8 cellular contexts compared by ENCODE assay signal in genomic region chr17:6639014-6639650, GRCh38. TPM values are rescaled to one million over a fixed set of nuclear protein-coding genes. Genes with fewer than 3 reads are reported as not detected.
DNase-seq lines count a peak whose midpoint lies in the region; ATAC-seq, FAIRE-seq and TF ChIP-seq lines count a peak whose summit lies in the region.

No MANE protein-coding gene starts in this region.

- H3K4me1 ChIP-seq in K562 (replicated peaks in 1 of 2; ENCODE audit: control insufficient read depth in 2 of 2, insufficient read depth in 2 of 2, low read length in 2 of 2) (peaks cover 8 to 43% of the 10 kb centered on the region in 2 experiments; a peak in 4 of 5 replicates), right lobe of liver (peaks cover 0 to 29% (median 9%) of the 10 kb centered on the region in 4 donors), thymus (ENCODE audit: control insufficient read depth, insufficient read depth, low read length) (peaks cover 20% of the 10 kb centered on the region)

- H3K4me3 ChIP-seq in K562, result peak overlapping the region; percentile 68
- H3K4me3 ChIP-seq in right lobe of liver, result peak overlapping the region; percentile 85 to 98 (median 93)
- H3K4me3 ChIP-seq in thymus (ENCODE audit: low read length), result peak overlapping the region; percentile 75

- CTCF ChIA-PET in activated CD8-positive, alpha-beta memory T cell treated with anti-CD3 and anti-CD28 coated beads, Interleukin-2, amount 10 ng/mL, durations not matched to agents 7 days and 5 days (lab: Charles Lee), result interaction anchor here (1.0 to 3.7 kb wide), 5 partner anchors 11 to 365 kb away, joined by 3 to 20 read pairs (median 7); partner anchors contain the start of genes C17orf100 and MED31
- CTCF ChIA-PET in K562 (lab: Yijun Ruan, JAX; ENCODE audit: low intra/inter-chr PET ratio), result no interaction called here

- intact Hi-C loops in K562 (cut with micrococcal nuclease), result no loop called here
- intact Hi-C loops in right lobe of liver (cut with DNase I), result loop anchor here (5.0 to 10.0 kb wide), 3 partner anchors 64 to 167 kb away; no protein-coding TSS in a partner anchor

- no peak overlapping the region; the same call in 2 of the 3 replicates for H3K27ac ChIP-seq in K562 (ENCODE audit: extremely low read depth, low read depth, low read length)
- H3K27ac ChIP-seq in right lobe of liver, result no peak overlapping the region
- H3K27ac ChIP-seq in thymus (ENCODE audit: low read depth), result no peak overlapping the region

- no peaks in the 10 kb centered on the region for H3K9me3 ChIP-seq in K562 (replicated peaks; ENCODE audit: control insufficient read depth, insufficient read depth, low read depth, low read length)
- H3K9me3 ChIP-seq in right lobe of liver, result no peaks in the 10 kb centered on the region
- no peaks in the 10 kb centered on the region for H3K9me3 ChIP-seq in thymus (ENCODE audit: control insufficient read depth)

- in situ Hi-C loops in K562 (cut with MboI), result no loop called here

- BruUV-seq in K562 (replicated peaks; lab: Mats Ljungman, UMichigan), result no TSS peak

- peak overlapping the region; percentile 86 for H3K4me2 ChIP-seq in K562 (ENCODE audit: insufficient read depth, low read length)

- no peak for TF ChIP-seq POLR2A in K562 (conservative IDR thresholded peaks at IDR 0.05)
- TF ChIP-seq POLR2A in right lobe of liver (IDR thresholded peaks at IDR 0.05), result no peak

- H3K4me1 Mint-ChIP-seq in activated CD8-positive, alpha-beta memory T cell treated with anti-CD3 and anti-CD28 coated beads, Interleukin-2, amount 10 ng/mL, durations not matched to agents 7 days and 5 days, result peaks cover 46% of the 10 kb centered on the region

- H3K4me3 Mint-ChIP-seq in activated CD8-positive, alpha-beta memory T cell treated with anti-CD3 and anti-CD28 coated beads, Interleukin-2, amount 10 ng/mL, durations not matched to agents 7 days and 5 days, result peak overlapping the region; percentile 87

- H2AFZ ChIP-seq in K562 (ENCODE audit: low read depth, low read length), result no peak overlapping the region

- no peaks in the 10 kb centered on the region for H4K20me1 ChIP-seq in K562 (replicated peaks; ENCODE audit: control insufficient read depth, insufficient read depth, low read length)

- POLR2A ChIA-PET in K562 (lab: Yijun Ruan, JAX), result interaction anchor here (2.3 kb wide), 1 partner anchor 14 kb away, joined by 7 read pairs; no protein-coding TSS in a partner anchor

- H3K79me2 ChIP-seq in K562 (ENCODE audit: control insufficient read depth, insufficient read depth, low read length), result peaks cover 43% of the 10 kb centered on the region

- no peaks in the 10 kb centered on the region for H3K27me3 ChIP-seq in K562 (ENCODE audit: control insufficient read depth in 2 of 2, insufficient read depth in 2 of 2, low read length in 2 of 2)
- H3K27me3 ChIP-seq in right lobe of liver, result no peaks in the 10 kb centered on the region
- no peaks in the 10 kb centered on the region for H3K27me3 ChIP-seq in thymus (ENCODE audit: control insufficient read depth, insufficient read depth)

- FAIRE-seq in K562 (lab: Jason Lieb, UNC), result no peak

- no peaks in the 10 kb centered on the region for H3K27me3 Mint-ChIP-seq in activated CD8-positive, alpha-beta memory T cell treated with anti-CD3 and anti-CD28 coated beads, Interleukin-2, amount 10 ng/mL, durations not matched to agents 7 days and 5 days

- ATAC-seq in activated CD8-positive, alpha-beta memory T cell treated with anti-CD3 and anti-CD28 coated beads, Interleukin-2, amount 10 ng/mL, durations not matched to agents 7 days and 5 days, result no peak
- ATAC-seq in K562 (peak; percentile 5), right lobe of liver (no peak), GM19324 (IDR thresholded peaks at IDR 0.05; ENCODE audit: low FRiP score, unreplicated experiment) (no peak), GM21619 (IDR thresholded peaks at IDR 0.05; ENCODE audit: unreplicated experiment) (no peak)

- no peak for TF ChIP-seq CTCF in K562 (IDR thresholded peaks at IDR 0.05 in 2 of 3, conservative IDR thresholded peaks at IDR 0.05 in 1 of 3; ENCODE audit: insufficient read depth in 2 of 3, low read depth in 1 of 3, low read length in 3 of 3)
- no peak for TF ChIP-seq CTCF in right lobe of liver (IDR thresholded peaks at IDR 0.05)

- H3K36me3 ChIP-seq in K562 (ENCODE audit: control insufficient read depth, insufficient read depth, low read length), result peaks cover 29% of the 10 kb centered on the region; the same call in 2 of the 3 replicates
- H3K36me3 ChIP-seq in right lobe of liver, result peaks cover 0 to 8% (median 4%) of the 10 kb centered on the region in 4 donors
- peaks cover 6% of the 10 kb centered on the region for H3K36me3 ChIP-seq in thymus (ENCODE audit: control insufficient read depth, insufficient read depth)

- H3K9ac ChIP-seq in K562 (ENCODE audit: insufficient read depth in 1 of 2, low read depth in 2 of 2, low read length in 2 of 2), result peak overlapping the region; percentile 72 to 97

- TF ChIP-seq RAD21 in K562 (CRISPR knock-in tag; conservative IDR thresholded peaks at IDR 0.05 in 1 of 2, IDR thresholded peaks at IDR 0.05 in 1 of 2), result no peak

- peak overlapping the region; percentile 2 for H3K27ac Mint-ChIP-seq in activated CD8-positive, alpha-beta memory T cell treated with anti-CD3 and anti-CD28 coated beads, Interleukin-2, amount 10 ng/mL, durations not matched to agents 7 days and 5 days

- H3K36me3 Mint-ChIP-seq in activated CD8-positive, alpha-beta memory T cell treated with anti-CD3 and anti-CD28 coated beads, Interleukin-2, amount 10 ng/mL, durations not matched to agents 7 days and 5 days, result peaks cover 23% of the 10 kb centered on the region

- no peaks in the 10 kb centered on the region for H3K9me1 ChIP-seq in K562 (ENCODE audit: control insufficient read depth, insufficient read depth, low read length)

- DNase-seq in activated CD8-positive, alpha-beta memory T cell treated with anti-CD3 and anti-CD28 coated beads, Interleukin-2, amount 10 ng/mL, durations not matched to agents 7 days and 5 days, result no peak
- DNase-seq in activated CD8-positive, alpha-beta memory T cell treated with anti-CD3 and anti-CD28 coated beads, Interleukin-2, amount 50 U/mL, for 48 hours, result no peak
- DNase-seq in K562 (ENCODE audit: extremely low read depth in 1 of 4, low spot score in 3 of 4) (peak; percentile 25 to 57 (median 50)), right lobe of liver (no peak), SKM-1 (lab: John Stamatoyannopoulos, UW; ENCODE audit: unreplicated experiment) (no peak)

- WGBS in K562 (ENCODE audit: insufficient coverage, low coverage, missing lambda C conversion rate), result 10% methylated on average over 10 of the region's 16 CpGs
- WGBS in right lobe of liver (ENCODE audit: insufficient coverage, low coverage, low lambda C conversion rate, missing lambda C conversion rate), result 28% methylated on average over 6 of the region's 16 CpGs
- WGBS in thymus, result 56% methylated on average over 16 of the region's 16 CpGs

- no peak for TF ChIP-seq EP300 in K562 (IDR thresholded peaks at IDR 0.05; ENCODE audit: low read length)

- H3K9me3 Mint-ChIP-seq in activated CD8-positive, alpha-beta memory T cell treated with anti-CD3 and anti-CD28 coated beads, Interleukin-2, amount 10 ng/mL, durations not matched to agents 7 days and 5 days (ENCODE audit: low read depth), result no peaks in the 10 kb centered on the region

RNA-seq across cellular contexts. Expression of gene KIAA0753, which starts 1.4 kb away (rescaled TPM):
- 10 to 100 TPM; 16.5 to 18.0 TPM for total RNA-seq in activated CD8-positive, alpha-beta memory T cell treated with anti-CD3 and anti-CD28 coated beads, Interleukin-2, amount 10 ng/mL, durations not matched to agents 7 days and 5 days
- total RNA-seq in K562 (2011; cell fraction: chromatin; rRNA removed; ENCODE audit: low replicate concordance), result 15.6 and 37.4 TPM in 2 replicates
- 8.7 and 12.4 TPM in 2 replicates for total RNA-seq in K562 (2011; cell fraction: nucleolus; rRNA removed)
- total RNA-seq in K562 (2011; cell fraction: nucleoplasm; rRNA removed), result 15.1 and 19.5 TPM in 2 replicates
- total RNA-seq in K562 (2014; rRNA removed), result 6.0 and 6.9 TPM in 2 replicates
- total RNA-seq in K562 (2014; rRNA removed; fragmentation: Illumina TruSeq; extraction: Trizol), result 7.6 and 9.3 TPM in 2 replicates
- 8.5 and 9.0 TPM in 2 replicates for total RNA-seq in K562 (2015; rRNA removed; fragmentation: Illumina TruSeq; extraction: Trizol)
- total RNA-seq in K562 (2021), result 6.2 and 7.4 TPM in 2 replicates
- polyA plus RNA-seq in K562 (2011; rRNA removed), result 3.9 and 6.6 TPM in 2 replicates
- polyA plus RNA-seq in K562 (2011; cell fraction: cytosol; rRNA removed), result 1.6 and 2.5 TPM in 2 replicates
- 15.2 and 20.1 TPM in 2 replicates for polyA plus RNA-seq in K562 (2011; cell fraction: nucleus; rRNA removed)
- 5.6 and 6.6 TPM in 2 replicates for polyA plus RNA-seq in K562 (2012)
- 6.5 and 7.4 TPM in 2 replicates for polyA plus RNA-seq in K562 (2014; fragmentation: Illumina TruSeq; extraction: Trizol)
- 1 to 10 TPM; 2.0 to 3.4 TPM for polyA plus RNA-seq in K562 (2014; fragmentation: Nextera tagmentation; extraction: Ambion mirVana)
- 5.2 and 5.6 TPM in 2 replicates for polyA plus RNA-seq in K562 (2014; rRNA removed)
- polyA minus RNA-seq in K562 (2011; rRNA and poly(A)+ RNA removed), result 5.4 and 5.6 TPM in 2 replicates
- 1.9 and 6.6 TPM in 2 replicates for polyA minus RNA-seq in K562 (2011; cell fraction: cytosol; rRNA and poly(A)+ RNA removed)
- polyA minus RNA-seq in K562 (2011; cell fraction: nucleus; rRNA and poly(A)+ RNA removed), result 10.4 and 14.4 TPM in 2 replicates
- 1 to 10 TPM; 3.7 to 6.5 (median 4.9) TPM for total RNA-seq in right lobe of liver
- polyA plus RNA-seq in thymus, result 10.8 TPM

RNA-seq across cellular contexts. Expression of gene TXNDC17, which starts 1.7 kb away (rescaled TPM):
- 10 to 100 TPM; 69.6 to 71.6 TPM for total RNA-seq in activated CD8-positive, alpha-beta memory T cell treated with anti-CD3 and anti-CD28 coated beads, Interleukin-2, amount 10 ng/mL, durations not matched to agents 7 days and 5 days
- 11.8 and 12.1 TPM in 2 replicates for total RNA-seq in K562 (2011; cell fraction: chromatin; rRNA removed; ENCODE audit: low replicate concordance)
- total RNA-seq in K562 (2011; cell fraction: nucleolus; rRNA removed), result 21.5 and 31.7 TPM in 2 replicates
- 21.9 and 22.7 TPM in 2 replicates for total RNA-seq in K562 (2011; cell fraction: nucleoplasm; rRNA removed)
- total RNA-seq in K562 (2014; rRNA removed) (111 and 164 TPM in 2 replicates), K562 (2014; rRNA removed; fragmentation: Illumina TruSeq; extraction: Trizol) (141 and 144 TPM in 2 replicates), K562 (2015; rRNA removed; fragmentation: Illumina TruSeq; extraction: Trizol) (164 and 179 TPM in 2 replicates), K562 (2021) (108 and 126 TPM in 2 replicates), right lobe of liver (100 to 1,000 TPM in 2 of 6 experiments, 10 to 100 TPM in 4; 50.4 to 204 (median 72.1) TPM)
- polyA plus RNA-seq in K562 (2011; rRNA removed) (244 and 357 TPM in 2 replicates), K562 (2014; fragmentation: Illumina TruSeq; extraction: Trizol) (155 and 201 TPM in 2 replicates), K562 (2014; fragmentation: Nextera tagmentation; extraction: Ambion mirVana) (100 to 1,000 TPM; 758 to 759 TPM), K562 (2014; rRNA removed) (236 and 245 TPM in 2 replicates), thymus (117 TPM)
- polyA plus RNA-seq in K562 (2011; cell fraction: cytosol; rRNA removed), result 221 and 252 TPM in 2 replicates
- polyA plus RNA-seq in K562 (2011; cell fraction: nucleus; rRNA removed), result 78.2 and 87.1 TPM in 2 replicates
- 102 and 310 TPM in 2 replicates for polyA plus RNA-seq in K562 (2012)
- polyA minus RNA-seq in K562 (2011; rRNA and poly(A)+ RNA removed), result 48.5 and 52.5 TPM in 2 replicates
- polyA minus RNA-seq in K562 (2011; cell fraction: cytosol; rRNA and poly(A)+ RNA removed), result 36.5 and 37.0 TPM in 2 replicates
- 14.8 and 22.0 TPM in 2 replicates for polyA minus RNA-seq in K562 (2011; cell fraction: nucleus; rRNA and poly(A)+ RNA removed)

RNA-seq across cellular contexts. Expression of gene MED31, which starts 12.3 kb away (rescaled TPM):
- 10 to 100 TPM; 18.3 TPM for total RNA-seq in activated CD8-positive, alpha-beta memory T cell treated with anti-CD3 and anti-CD28 coated beads, Interleukin-2, amount 10 ng/mL, durations not matched to agents 7 days and 5 days
- 8.9 and 17.3 TPM in 2 replicates for total RNA-seq in K562 (2011; cell fraction: chromatin; rRNA removed; ENCODE audit: low replicate concordance)
- total RNA-seq in K562 (2011; cell fraction: nucleolus; rRNA removed), result 6.3 and 7.8 TPM in 2 replicates
- 13.3 and 16.6 TPM in 2 replicates for total RNA-seq in K562 (2011; cell fraction: nucleoplasm; rRNA removed)
- total RNA-seq in K562 (2014; rRNA removed), result 6.4 and 10.5 TPM in 2 replicates
- total RNA-seq in K562 (2014; rRNA removed; fragmentation: Illumina TruSeq; extraction: Trizol), result 15.8 and 16.9 TPM in 2 replicates
- total RNA-seq in K562 (2015; rRNA removed; fragmentation: Illumina TruSeq; extraction: Trizol), result 13.7 and 14.6 TPM in 2 replicates
- total RNA-seq in K562 (2021), result 14.0 and 17.9 TPM in 2 replicates
- polyA plus RNA-seq in K562 (2011; rRNA removed), result 24.2 and 29.1 TPM in 2 replicates
- 8.8 and 11.3 TPM in 2 replicates for polyA plus RNA-seq in K562 (2011; cell fraction: cytosol; rRNA removed)
- 9.9 and 13.1 TPM in 2 replicates for polyA plus RNA-seq in K562 (2011; cell fraction: nucleus; rRNA removed)
- polyA plus RNA-seq in K562 (2012), result 11.1 and 14.0 TPM in 2 replicates
- 10.8 and 10.9 TPM in 2 replicates for polyA plus RNA-seq in K562 (2014; fragmentation: Illumina TruSeq; extraction: Trizol)
- 10 to 100 TPM; 35.7 to 39.9 TPM for polyA plus RNA-seq in K562 (2014; fragmentation: Nextera tagmentation; extraction: Ambion mirVana)
- 9.8 and 12.3 TPM in 2 replicates for polyA plus RNA-seq in K562 (2014; rRNA removed)
- 7.6 and 8.9 TPM in 2 replicates for polyA minus RNA-seq in K562 (2011; rRNA and poly(A)+ RNA removed)
- 0.48 and 2.0 TPM in 2 replicates for polyA minus RNA-seq in K562 (2011; cell fraction: cytosol; rRNA and poly(A)+ RNA removed)
- 11.4 and 18.2 TPM in 2 replicates for polyA minus RNA-seq in K562 (2011; cell fraction: nucleus; rRNA and poly(A)+ RNA removed)
- 10 to 100 TPM in 2 of 6 experiments, 1 to 10 TPM in 4; 3.5 to 10.7 (median 7.4) TPM for total RNA-seq in right lobe of liver
- 29.4 TPM for polyA plus RNA-seq in thymus

RNA-seq across cellular contexts. Expression of gene C17orf100, which starts 12.4 kb away (rescaled TPM):
- total RNA-seq in activated CD8-positive, alpha-beta memory T cell treated with anti-CD3 and anti-CD28 coated beads, Interleukin-2, amount 10 ng/mL, durations not matched to agents 7 days and 5 days, result 1 to 10 TPM; 1.1 to 1.4 TPM
- total RNA-seq in K562 (2011; cell fraction: chromatin; rRNA removed; ENCODE audit: low replicate concordance), result 0.97 and 1.4 TPM in 2 replicates
- total RNA-seq in K562 (2011; cell fraction: nucleolus; rRNA removed), result 1.3 and 1.6 TPM in 2 replicates
- total RNA-seq in K562 (2011; cell fraction: nucleoplasm; rRNA removed), result 0.44 and 0.99 TPM in 2 replicates
- 0.14 and 1.2 TPM in 2 replicates for total RNA-seq in K562 (2014; rRNA removed)
- total RNA-seq in K562 (2014; rRNA removed; fragmentation: Illumina TruSeq; extraction: Trizol), result 0.40 and 0.45 TPM in 2 replicates
- total RNA-seq in K562 (2015; rRNA removed; fragmentation: Illumina TruSeq; extraction: Trizol), result 0.43 and 0.49 TPM in 2 replicates
- total RNA-seq in K562 (2021), result 0.60 and 0.82 TPM in 2 replicates
- 0.31 and 0.77 TPM in 2 replicates for polyA plus RNA-seq in K562 (2011; rRNA removed)
- polyA plus RNA-seq in K562 (2011; cell fraction: cytosol; rRNA removed), result 0.29 and 1.7 TPM in 2 replicates
- polyA plus RNA-seq in K562 (2011; cell fraction: nucleus; rRNA removed), result 0.52 and 1.00 TPM in 2 replicates
- 0.74 and 1.9 TPM in 2 replicates for polyA plus RNA-seq in K562 (2012)
- 0.62 and 0.69 TPM in 2 replicates for polyA plus RNA-seq in K562 (2014; fragmentation: Illumina TruSeq; extraction: Trizol)
- polyA plus RNA-seq in K562 (2014; fragmentation: Nextera tagmentation; extraction: Ambion mirVana), result under 1 TPM; 0.04 to 0.11 TPM
- polyA plus RNA-seq in K562 (2014; rRNA removed), result 1.7 and 1.8 TPM in 2 replicates
- polyA minus RNA-seq in K562 (2011; rRNA and poly(A)+ RNA removed), result 0.21 and 0.42 TPM in 2 replicates
- polyA minus RNA-seq in K562 (2011; cell fraction: cytosol; rRNA and poly(A)+ RNA removed), result not detected in 2 replicates
- 0.56 and 0.81 TPM in 2 replicates for polyA minus RNA-seq in K562 (2011; cell fraction: nucleus; rRNA and poly(A)+ RNA removed)
- 1 to 10 TPM; 1.2 to 4.0 (median 1.9) TPM for total RNA-seq in right lobe of liver
- 5.2 TPM for polyA plus RNA-seq in thymus

Comparison
In these comparisons a context has a peak if more than half of its experiments do, and no peak if none do; other contexts are left out.
1. DNase-seq: peak in K562 (4 of 4); none in activated CD8-positive, alpha-beta memory T cell treated with anti-CD3 and anti-CD28 coated beads, Interleukin-2, amount 10 ng/mL, durations not matched to agents 7 days and 5 days (single experiment), activated CD8-positive, alpha-beta memory T cell treated with anti-CD3 and anti-CD28 coated beads, Interleukin-2, amount 50 U/mL, for 48 hours (single experiment), right lobe of liver (0 of 3) and SKM-1 (single experiment).
2. Peak in every context shown above with its lines, with median percentiles within 50 percentile points of each other: H3K4me3 ChIP-seq.